ENCODE assay signal across 1 cellular context in genomic region chr16:25110392-25110947, GRCh38.
TF ChIP-seq lines count a peak whose summit lies in the region.

No MANE protein-coding gene starts in this region.

TF ChIP-seq in HEK293, 187 proteins besides CTCF, POLR2A, EP300 and RAD21 (continued from another document):
- TF ChIP-seq ZNF518A (tag by site-specific recombination; conservative IDR thresholded peaks at IDR 0.05; ENCODE audit: low read depth) (0 out of 2 replicates have a peak, but pooled peaks have one; percentile 14), ZNF280C (tag by site-specific recombination; IDR thresholded peaks at IDR 0.05) (no peak), ZNF513 (tag by site-specific recombination; IDR thresholded peaks at IDR 0.05) (no peak), PATZ1 (tag by site-specific recombination; IDR thresholded peaks at IDR 0.05) (no peak; the same call in 1 of the 2 replicates), YY1 (tag by site-specific recombination; IDR thresholded peaks at IDR 0.05) (no peak), ZNF292 (tag by site-specific recombination; IDR thresholded peaks at IDR 0.05; ENCODE audit: borderline replicate concordance, low read depth) (no peak), RBAK (tag by site-specific recombination; IDR thresholded peaks at IDR 0.05) (no peak)
